ENCODE assay signal across 23 cellular contexts in the genomic region with DNA sequence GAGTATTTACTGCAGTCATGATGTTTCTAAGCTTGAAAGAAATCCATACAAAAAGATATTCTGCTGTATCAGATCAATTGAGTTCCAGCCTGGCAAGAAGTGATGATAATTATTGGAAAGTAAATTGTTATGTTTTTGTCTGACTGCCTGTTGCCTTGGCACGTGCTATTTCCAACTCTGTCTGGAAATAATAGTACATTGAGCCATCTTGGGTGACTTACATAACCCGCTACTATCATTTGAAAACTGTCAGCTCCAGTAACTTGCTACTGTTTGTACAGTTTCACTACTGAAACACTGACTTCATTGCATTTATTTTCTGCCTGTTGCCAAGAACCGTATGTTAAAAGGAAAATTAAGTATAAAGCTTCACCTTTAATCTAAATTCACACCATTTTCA.
DNase-seq lines count a peak whose midpoint lies in the region; ATAC-seq and TF ChIP-seq lines count a peak whose summit lies in the region.
"Had no signal": no experiment of that assay in that cellular context is flagged by ENCODE, and none has a peak within 500 bp of the region (broad histone marks: within the 10 kb centered on the region; RNA-seq: fewer than 3 reads in every experiment).

No MANE protein-coding gene starts in this region.

- intact Hi-C loops in Right ventricle myocardium inferior (cut with DNase I): no loop called here
- intact Hi-C loops in heart left ventricle (cut with DNase I): no loop called here
- intact Hi-C loops in sciatic nerve (cut with DNase I): no loop called here
- intact Hi-C loops in vagina (cut with DNase I): no loop called here

- H3K9me3 ChIP-seq in right atrium auricular region: no peaks in the 10 kb centered on the region
- peaks cover 0 to 14% (median 0%) of the 10 kb centered on the region in 12 donors for H3K9me3 ChIP-seq in heart left ventricle
- H3K9me3 ChIP-seq in vagina: peaks cover 3% of the 10 kb centered on the region
- H3K9me3 ChIP-seq: BE2C, testis had no signal

- H3K27me3 ChIP-seq in right atrium auricular region (no peaks in the 10 kb centered on the region), heart left ventricle (no peaks in the 10 kb centered on the region), vagina (no peaks in the 10 kb centered on the region)
- H3K27me3 ChIP-seq: BE2C, MG63, testis had no signal

- DNase-seq in Right ventricle myocardium inferior (ENCODE audit: missing footprints): no peak
- DNase-seq in right atrium auricular region (ENCODE audit: low spot score): no peak
- DNase-seq in heart left ventricle: no peak
- DNase-seq in sciatic nerve (ENCODE audit: low spot score): no peak
- no peak for DNase-seq in SW 1271 (lab: John Stamatoyannopoulos, UW)
- DNase-seq in vagina (ENCODE audit: extremely low spot score in 2 of 2): no peak
- DNase-seq: activated CD4-positive, alpha-beta T cell treated with anti-CD3 and anti-CD28 coated beads, Interleukin-2, amount 50 U/mL, for 1 hour; aorta; BE2C; DMS79; HCEC 1CT; KBM-7; MG63; naive thymus-derived CD8-positive, alpha-beta T cell; NCI-H146; NCI-H524 treated with DMSO at 0.1 percent for 48 hours; stimulated activated CD4-positive, alpha-beta T cell treated with anti-CD3 and anti-CD28 coated beads, Interleukin-12 subunit alpha, Interleukin-12 subunit beta, amount 100 ng/mL, for 4 hours; stimulated activated CD4-positive, alpha-beta T cell treated with anti-CD3 and anti-CD28 coated beads, Interleukin-4, amount 100 ng/mL, for 24 hours; stimulated activated naive B cell treated with anti-CD40 and anti-IgM and Interleukin-4, amounts not matched to agents 10 μg/mL and 1 μg/mL and 100 μg/mL, for 72 hours; testis had no signal

- TF ChIP-seq CTCF in right atrium auricular region (IDR thresholded peaks at IDR 0.05) (no peak), heart left ventricle (IDR thresholded peaks at IDR 0.05) (no peak), vagina (IDR thresholded peaks at IDR 0.05) (no peak)

- H3K27ac ChIP-seq in right atrium auricular region (no peak overlapping the region), heart left ventricle (peak overlapping the region in 5 of 12 donors; percentile 0 to 44 (median 16)), vagina (no peak overlapping the region)
- H3K27ac ChIP-seq: testis, VCaP had no signal

- 50 to 61% (median 54%) methylated on average over 3 of the region's 3 CpGs for WGBS in heart left ventricle, 4 donors

- H3K4me3 ChIP-seq in right atrium auricular region (no peak overlapping the region), heart left ventricle (no peak overlapping the region), vagina (no peak overlapping the region)
- H3K4me3 ChIP-seq: MG63, testis had no signal

- TF ChIP-seq POLR2A in heart left ventricle (IDR thresholded peaks at IDR 0.05): no peak
- no peak for TF ChIP-seq POLR2A in vagina (IDR thresholded peaks at IDR 0.05)

- H3K4me1 ChIP-seq in right atrium auricular region (peaks cover 0 to 9% of the 10 kb centered on the region in 2 donors), heart left ventricle (peaks cover 0 to 11% (median 0%) of the 10 kb centered on the region in 12 donors), vagina (no peaks in the 10 kb centered on the region)
- H3K4me1 ChIP-seq: BE2C, testis had no signal

- H3K36me3 ChIP-seq in right atrium auricular region: no peaks in the 10 kb centered on the region
- no peaks in the 10 kb centered on the region for H3K36me3 ChIP-seq in heart left ventricle
- H3K36me3 ChIP-seq in vagina: no peaks in the 10 kb centered on the region
- H3K36me3 ChIP-seq: BE2C, MG63 had no signal

- ATAC-seq in Right ventricle myocardium inferior: peak; percentile 68
- ATAC-seq in HG03442 (IDR thresholded peaks at IDR 0.05; ENCODE audit: unreplicated experiment): peak; percentile 57
- ATAC-seq in heart left ventricle: peak in 3 of 4 donors; percentile 62 to 81 (median 76)
- ATAC-seq in sciatic nerve: peak; percentile 87
- no peak for ATAC-seq in HG02798 (IDR thresholded peaks at IDR 0.05; ENCODE audit: poor library complexity, unreplicated experiment)
- ATAC-seq: naive thymus-derived CD8-positive, alpha-beta T cell; stimulated activated naive B cell treated with anti-CD40 and anti-IgM and Interleukin-4, amounts not matched to agents 10 μg/mL and 1 μg/mL and 100 μg/mL, for 72 hours had no signal
